Comparison of ENCODE assay signal across 1 cellular context in the genomic region with DNA sequence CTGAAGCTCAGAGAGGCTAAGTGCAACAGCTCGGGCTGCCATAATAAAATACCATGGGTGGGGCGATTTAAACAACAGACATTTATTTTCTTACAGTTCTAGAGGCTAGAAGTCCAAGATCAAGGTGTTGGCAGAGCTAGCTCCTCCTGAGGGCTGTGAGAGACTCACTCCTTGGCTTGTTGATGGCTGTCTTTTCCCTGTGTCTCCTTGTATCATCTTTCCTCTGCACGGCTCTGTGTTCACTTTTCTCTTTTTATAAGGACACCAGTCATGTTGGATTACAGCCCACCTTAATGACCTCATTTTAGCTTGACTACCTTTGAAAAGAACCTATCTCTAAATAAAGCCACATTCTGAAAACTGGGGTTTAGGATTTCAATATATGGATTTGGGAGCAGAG.
TF ChIP-seq lines count a peak whose summit lies in the region.

No MANE protein-coding gene starts in this region.

TF ChIP-seq in H1, 55 proteins besides CTCF, POLR2A, EP300 and RAD21:
- TF ChIP-seq SP1 (IDR thresholded peaks at IDR 0.05; ENCODE audit: low read depth, low read length) (no peak), TAF1 (IDR thresholded peaks at IDR 0.05; ENCODE audit: low read depth, low read length) (no peak), SP4 (IDR thresholded peaks at IDR 0.05; ENCODE audit: low read length) (no peak), MAFK (IDR thresholded peaks at IDR 0.05; ENCODE audit: low read depth, low read length) (no peak), SRF (IDR thresholded peaks at IDR 0.05; ENCODE audit: low read depth, low read length) (no peak), CBX5 (IDR thresholded peaks at IDR 0.05; ENCODE audit: low read depth, low read length) (no peak), KDM1A (IDR thresholded peaks at IDR 0.05; ENCODE audit: borderline replicate concordance, low read length) (no peak), KDM5A (IDR thresholded peaks at IDR 0.05; ENCODE audit: low read length) (no peak), SP2 (IDR thresholded peaks at IDR 0.05; ENCODE audit: low read length) (no peak), TCF12 (IDR thresholded peaks at IDR 0.05; ENCODE audit: low read depth, low read length) (no peak), CTBP2 (IDR thresholded peaks at IDR 0.05; ENCODE audit: borderline replicate concordance, insufficient read depth, insufficient read length, low read length) (no peak), RXRA (IDR thresholded peaks at IDR 0.05; ENCODE audit: insufficient read depth, low read depth, low read length) (no peak), RNF2 (IDR thresholded peaks at IDR 0.05; ENCODE audit: borderline replicate concordance, low read depth, low read length, missing control alignments, poor library complexity, severe bottlenecking) (no peak), CREB1 (IDR thresholded peaks at IDR 0.05) (no peak), CBX8 (IDR thresholded peaks at IDR 0.05; ENCODE audit: borderline replicate concordance, low read depth, low read length) (no peak), KDM4A (IDR thresholded peaks at IDR 0.05; ENCODE audit: low read depth, low read length, severe bottlenecking) (no peak), NANOG (IDR thresholded peaks at IDR 0.05; ENCODE audit: insufficient read depth, low read depth, low read length, poor library complexity, severe bottlenecking) (no peak)
- TF ChIP-seq, protein P1, sequence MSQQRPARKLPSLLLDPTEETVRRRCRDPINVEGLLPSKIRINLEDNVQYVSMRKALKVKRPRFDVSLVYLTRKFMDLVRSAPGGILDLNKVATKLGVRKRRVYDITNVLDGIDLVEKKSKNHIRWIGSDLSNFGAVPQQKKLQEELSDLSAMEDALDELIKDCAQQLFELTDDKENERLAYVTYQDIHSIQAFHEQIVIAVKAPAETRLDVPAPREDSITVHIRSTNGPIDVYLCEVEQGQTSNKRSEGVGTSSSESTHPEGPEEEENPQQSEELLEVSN (IDR thresholded peaks at IDR 0.05), result no peak
